ENCODE assay signal across 15 cellular contexts in genomic region chr19:9597027-9597426, GRCh38. TPM values are rescaled to one million over a fixed set of nuclear protein-coding genes. Genes with fewer than 3 reads are reported as not detected.
A peak's percentile ranks its signal among the peaks of the same experiment; 100 is the strongest.
DNase-seq lines count a peak whose midpoint lies in the region; TF ChIP-seq lines count a peak whose summit lies in the region.
"Had no signal": no experiment of that assay in that cellular context is flagged by ENCODE, and none has a peak within 500 bp of the region (broad histone marks: within the 10 kb centered on the region; RNA-seq: fewer than 3 reads in every experiment).

No MANE protein-coding gene starts in this region.

- no peak overlapping the region for H2AFZ ChIP-seq in Karpas-422 (ENCODE audit: low read length)

- H3K4me3 ChIP-seq in MG63: no peak overlapping the region
- no peak overlapping the region for H3K4me3 ChIP-seq in cardiac fibroblast (replicated peaks in 1 of 2; ENCODE audit: low read depth in 2 of 2, low read length in 2 of 2)
- no peak overlapping the region for H3K4me3 ChIP-seq in Karpas-422 (ENCODE audit: low read length)
- no peak overlapping the region for H3K4me3 ChIP-seq in testis

- H3K36me3 ChIP-seq in MG63: no peaks in the 10 kb centered on the region
- no peaks in the 10 kb centered on the region for H3K36me3 ChIP-seq in Karpas-422 (ENCODE audit: insufficient read depth, low read length)
- no peaks in the 10 kb centered on the region for H3K36me3 ChIP-seq in testis (ENCODE audit: low read depth, missing control alignments)

- no peaks in the 10 kb centered on the region for H3K4me1 Mint-ChIP-seq in progenitor cell of endocrine pancreas (ENCODE audit: low read depth)
- H3K4me1 Mint-ChIP-seq: activated naive CD8-positive, alpha-beta T cell treated with anti-CD3 and anti-CD28 coated beads, Interleukin-2, amount 10 ng/mL, durations not matched to agents 7 days and 5 days; endodermal cell had no signal

- TF ChIP-seq CTCF in cardiac fibroblast (IDR thresholded peaks at IDR 0.05; ENCODE audit: low read depth, low read length): no peak
- TF ChIP-seq CTCF in progenitor cell of endocrine pancreas (IDR thresholded peaks at IDR 0.05; ENCODE audit: unreplicated experiment): no peak
- TF ChIP-seq CTCF in testis (IDR thresholded peaks at IDR 0.05): no peak

- DNase-seq in GM03348 (ENCODE audit: low spot score) (peak; percentile 81), MG63 (peak; percentile 42), cardiac fibroblast (ENCODE audit: low read depth in 2 of 2) (peak; percentile 62 to 94), renal cortical epithelial cell (ENCODE audit: low read depth) (peak; percentile 30), progenitor cell of endocrine pancreas (ENCODE audit: low spot score, unreplicated experiment) (no peak), Karpas-422 (no peak), testis (no peak)
- no peak for DNase-seq in stimulated activated CD4-positive, alpha-beta T cell treated with anti-CD3 and anti-CD28 coated beads, Interleukin-4, amount 100 ng/mL, for 24 hours
- DNase-seq: activated CD4-positive, CD25-positive, alpha-beta regulatory T cell; activated naive CD8-positive, alpha-beta T cell treated with anti-CD3 and anti-CD28 coated beads, Interleukin-2, amount 10 ng/mL, durations not matched to agents 7 days and 5 days; DND-41; endodermal cell; SHP77; stimulated activated CD4-positive, alpha-beta T cell treated with anti-CD3 and anti-CD28 coated beads, Interleukin-1b, Interleukin-23, amount 100 ng/mL, for 48 hours had no signal

- no peaks in the 10 kb centered on the region for H3K9me2 ChIP-seq in Karpas-422 (replicated peaks; ENCODE audit: insufficient read depth, low read length)

- intact Hi-C loops in testis (cut with DNase I; ENCODE audit: low total_unique reads): no loop called here

- no peak overlapping the region for H3K27ac Mint-ChIP-seq in progenitor cell of endocrine pancreas
- H3K27ac Mint-ChIP-seq: activated naive CD8-positive, alpha-beta T cell treated with anti-CD3 and anti-CD28 coated beads, Interleukin-2, amount 10 ng/mL, durations not matched to agents 7 days and 5 days; endodermal cell had no signal

- TF ChIP-seq POLR2A in testis (IDR thresholded peaks at IDR 0.05): no peak

- H3K9ac ChIP-seq in Karpas-422 (ENCODE audit: low read length): no peak overlapping the region
- H3K9ac ChIP-seq: KMS-11 had no signal

- 87 to 90% methylated on average over 3 of the region's 3 CpGs for WGBS in testis, 2 donors

- H3K4me2 ChIP-seq in Karpas-422 (ENCODE audit: low read depth, low read length, poor library complexity, severe bottlenecking): no peak overlapping the region
- H3K4me2 ChIP-seq: KMS-11 had no signal

- H3K9me3 Mint-ChIP-seq in progenitor cell of endocrine pancreas (ENCODE audit: low read depth): peaks cover 14% of the 10 kb centered on the region

- no peaks in the 10 kb centered on the region for H3K79me2 ChIP-seq in Karpas-422 (ENCODE audit: low read length)

- peaks cover 3% of the 10 kb centered on the region for H3K36me3 Mint-ChIP-seq in progenitor cell of endocrine pancreas (ENCODE audit: insufficient read depth)

- H3K27me3 Mint-ChIP-seq in progenitor cell of endocrine pancreas: no peaks in the 10 kb centered on the region

- H3K27me3 ChIP-seq in MG63: no peaks in the 10 kb centered on the region
- H3K27me3 ChIP-seq in Karpas-422 (ENCODE audit: low read length): no peaks in the 10 kb centered on the region
- H3K27me3 ChIP-seq in testis: no peaks in the 10 kb centered on the region

- no peak overlapping the region for H3K4me3 Mint-ChIP-seq in progenitor cell of endocrine pancreas (ENCODE audit: low read depth)
- H3K4me3 Mint-ChIP-seq: activated naive CD8-positive, alpha-beta T cell treated with anti-CD3 and anti-CD28 coated beads, Interleukin-2, amount 10 ng/mL, durations not matched to agents 7 days and 5 days; endodermal cell had no signal

- H3K27ac ChIP-seq in Karpas-422 (ENCODE audit: low read length) (no peak overlapping the region), testis (no peak overlapping the region)
- H3K27ac ChIP-seq: KMS-11 had no signal

- peaks cover 27% of the 10 kb centered on the region for H3K9me3 ChIP-seq in MG63
- H3K9me3 ChIP-seq in Karpas-422 (ENCODE audit: low read length): no peaks in the 10 kb centered on the region
- H3K9me3 ChIP-seq in testis: no peaks in the 10 kb centered on the region

- H3K4me1 ChIP-seq in Karpas-422 (ENCODE audit: low read length) (no peaks in the 10 kb centered on the region), testis (no peaks in the 10 kb centered on the region)

- no peaks in the 10 kb centered on the region for H4K20me1 ChIP-seq in Karpas-422 (ENCODE audit: insufficient read depth, low read depth, low read length)

RNA-seq across cellular contexts. Expression of gene ZNF121, which starts 12.7 kb away (rescaled TPM):
- total RNA-seq in MG63 (2014; rRNA removed; shearing (Covaris generic); ENCODE audit: low replicate concordance): 37.6 and 64.8 TPM in 2 replicates
- total RNA-seq in renal cortical epithelial cell (63.4 and 69.6 TPM in 2 replicates), progenitor cell of endocrine pancreas (53.9 and 57.0 TPM in 2 replicates), testis (10 to 100 TPM; 20.8 to 26.4 TPM)
- 43.0 and 77.6 TPM in 2 replicates for total RNA-seq in Karpas-422 (2014; rRNA removed; shearing (Covaris generic); ENCODE audit: low replicate concordance)
- polyA plus RNA-seq in testis (ENCODE audit: insufficient read depth, low read depth, low replicate concordance): 4.1 TPM

RNA-seq across cellular contexts. Expression of gene ZNF561, which starts 24.0 kb away (rescaled TPM):
- 9.2 and 26.3 TPM in 2 replicates for total RNA-seq in MG63 (2014; rRNA removed; shearing (Covaris generic); ENCODE audit: low replicate concordance)
- total RNA-seq in renal cortical epithelial cell (34.6 and 70.2 TPM in 2 replicates), progenitor cell of endocrine pancreas (84.9 and 90.1 TPM in 2 replicates), testis (10 to 100 TPM; 19.3 to 37.7 TPM)
- total RNA-seq in Karpas-422 (2014; rRNA removed; shearing (Covaris generic); ENCODE audit: low replicate concordance): 16.1 and 35.2 TPM in 2 replicates
- polyA plus RNA-seq in testis (ENCODE audit: insufficient read depth, low read depth, low replicate concordance): 16.9 TPM

RNA-seq across cellular contexts. Expression of gene ZNF426, which starts 58.6 kb away (rescaled TPM):
- total RNA-seq in MG63 (2014; rRNA removed; shearing (Covaris generic); ENCODE audit: low replicate concordance): 0.72 and 1.1 TPM in 2 replicates
- total RNA-seq in renal cortical epithelial cell: 28.8 and 34.1 TPM in 2 replicates
- total RNA-seq in progenitor cell of endocrine pancreas: 21.7 and 24.2 TPM in 2 replicates
- 5.7 and 8.1 TPM in 2 replicates for total RNA-seq in Karpas-422 (2014; rRNA removed; shearing (Covaris generic); ENCODE audit: low replicate concordance)
- 10 to 100 TPM; 13.8 to 13.9 TPM for total RNA-seq in testis
- 5.7 TPM for polyA plus RNA-seq in testis (ENCODE audit: insufficient read depth, low read depth, low replicate concordance)

Comparison
In these comparisons a context has a peak if more than half of its experiments do, and no peak if none do; other contexts are left out.
1. DNase-seq: peak in GM03348 (single experiment), MG63 (single experiment), cardiac fibroblast (2 of 2) and renal cortical epithelial cell (single experiment); none in progenitor cell of endocrine pancreas (single experiment), Karpas-422 (single experiment), stimulated activated CD4-positive, alpha-beta T cell treated with anti-CD3 and anti-CD28 coated beads, Interleukin-4, amount 100 ng/mL, for 24 hours (single experiment) and testis (single experiment).